ENCODE assay signal across 10 cellular contexts in genomic region chr10:124678566-124679240, GRCh38.
DNase-seq lines count a peak whose midpoint lies in the region; ATAC-seq, FAIRE-seq and TF ChIP-seq lines count a peak whose summit lies in the region.
"Had no signal": no experiment of that assay in that cellular context is flagged by ENCODE, and none has a peak within 500 bp of the region (broad histone marks: within the 10 kb centered on the region; RNA-seq: fewer than 3 reads in every experiment).

No MANE protein-coding gene starts in this region.

- H3K27ac ChIP-seq in kidney (ENCODE audit: low read depth in 2 of 2, low read length in 2 of 2) (no peak overlapping the region), substantia nigra (ENCODE audit: low read depth, low read length, poor library complexity, severe bottlenecking) (peak overlapping the region; percentile 95), WERI-Rb-1 (no peak overlapping the region)

- H3K27ac Mint-ChIP-seq in activated T-helper 17 cell treated with anti-CD3 and anti-CD28 coated beads, Interleukin-2, amount 50 U/mL, for 72 hours = peak overlapping the region; percentile 87

- H3K4me3 ChIP-seq in kidney (ENCODE audit: low read length in 2 of 2) (no peak overlapping the region), WERI-Rb-1 (ENCODE audit: low read depth, low read length) (no peak overlapping the region)

- no peak overlapping the region for H3K9ac ChIP-seq in kidney (ENCODE audit: low read length in 2 of 2)

- intact Hi-C loops in kidney (cut with DNase I) = no loop called here

- FAIRE-seq in kidney (lab: Jason Lieb, UNC) = no peak
- FAIRE-seq: GM19239, urothelium cell line had no signal

- peak; percentile 31 for DNase-seq in activated CD4-positive, alpha-beta T cell treated with anti-CD3 and anti-CD28 coated beads for 1 hour
- DNase-seq in activated CD4-positive, alpha-beta T cell treated with anti-CD3 and anti-CD28 coated beads, Interleukin-2, amount 50 U/mL, for 48 hours = no peak
- DNase-seq in kidney = peak; percentile 58
- DNase-seq in substantia nigra (lab: John Stamatoyannopoulos, UW) = no peak
- no peak for DNase-seq in globus pallidus (ENCODE audit: low spot score)
- no peak for DNase-seq in WERI-Rb-1

- ATAC-seq in activated T-helper 17 cell treated with anti-CD3 and anti-CD28 coated beads, Interleukin-2, amount 50 U/mL, for 72 hours (replicated peaks) = peak; percentile 74
- ATAC-seq in HG03521 (IDR thresholded peaks at IDR 0.05; ENCODE audit: unreplicated experiment) = no peak

- no peaks in the 10 kb centered on the region for H3K9me3 ChIP-seq in kidney (ENCODE audit: control insufficient read depth in 1 of 2, low read length in 2 of 2)
- no peaks in the 10 kb centered on the region for H3K9me3 ChIP-seq in WERI-Rb-1 (ENCODE audit: severe bottlenecking)

- H3K27me3 ChIP-seq in WERI-Rb-1 (ENCODE audit: insufficient read depth, low read depth, severe bottlenecking) = no peaks in the 10 kb centered on the region

- no peaks in the 10 kb centered on the region for H3K9me3 Mint-ChIP-seq in activated T-helper 17 cell treated with anti-CD3 and anti-CD28 coated beads, Interleukin-2, amount 50 U/mL, for 72 hours

- peaks cover 70% of the 10 kb centered on the region for H3K36me3 Mint-ChIP-seq in activated T-helper 17 cell treated with anti-CD3 and anti-CD28 coated beads, Interleukin-2, amount 50 U/mL, for 72 hours (ENCODE audit: low read depth)

- H3K4me1 Mint-ChIP-seq in activated T-helper 17 cell treated with anti-CD3 and anti-CD28 coated beads, Interleukin-2, amount 50 U/mL, for 72 hours = peaks cover 52% of the 10 kb centered on the region

- H3K27me3 Mint-ChIP-seq in activated T-helper 17 cell treated with anti-CD3 and anti-CD28 coated beads, Interleukin-2, amount 50 U/mL, for 72 hours = no peaks in the 10 kb centered on the region

- TF ChIP-seq CTCF in kidney (IDR thresholded peaks at IDR 0.05; ENCODE audit: borderline replicate concordance, extremely low read depth, insufficient read depth) (no peak), WERI-Rb-1 (IDR thresholded peaks at IDR 0.05; ENCODE audit: low read depth, low read length) (no peak)

- H3K36me3 ChIP-seq in kidney (ENCODE audit: control insufficient read depth in 1 of 2, insufficient read depth in 2 of 2, low read length in 2 of 2) (peaks cover 8 to 14% of the 10 kb centered on the region in 2 donors), WERI-Rb-1 (peaks cover 38% of the 10 kb centered on the region)

- peak overlapping the region; percentile 76 for H3K4me3 Mint-ChIP-seq in activated T-helper 17 cell treated with anti-CD3 and anti-CD28 coated beads, Interleukin-2, amount 50 U/mL, for 72 hours

- peaks cover 13 to 38% of the 10 kb centered on the region in 2 donors for H3K4me1 ChIP-seq in kidney (ENCODE audit: control insufficient read depth in 1 of 2, insufficient read depth in 1 of 2, low read depth in 1 of 2, low read length in 2 of 2)

Comparison
In these comparisons a context has a peak if more than half of its experiments do, and no peak if none do; other contexts are left out.
1. DNase-seq: peak in activated CD4-positive, alpha-beta T cell treated with anti-CD3 and anti-CD28 coated beads for 1 hour (single experiment) and kidney (single experiment); none in activated CD4-positive, alpha-beta T cell treated with anti-CD3 and anti-CD28 coated beads, Interleukin-2, amount 50 U/mL, for 48 hours (0 of 2), substantia nigra (0 of 49), globus pallidus (single experiment) and WERI-Rb-1 (single experiment).